1 cellular context compared by ENCODE assay signal in the genomic region with DNA sequence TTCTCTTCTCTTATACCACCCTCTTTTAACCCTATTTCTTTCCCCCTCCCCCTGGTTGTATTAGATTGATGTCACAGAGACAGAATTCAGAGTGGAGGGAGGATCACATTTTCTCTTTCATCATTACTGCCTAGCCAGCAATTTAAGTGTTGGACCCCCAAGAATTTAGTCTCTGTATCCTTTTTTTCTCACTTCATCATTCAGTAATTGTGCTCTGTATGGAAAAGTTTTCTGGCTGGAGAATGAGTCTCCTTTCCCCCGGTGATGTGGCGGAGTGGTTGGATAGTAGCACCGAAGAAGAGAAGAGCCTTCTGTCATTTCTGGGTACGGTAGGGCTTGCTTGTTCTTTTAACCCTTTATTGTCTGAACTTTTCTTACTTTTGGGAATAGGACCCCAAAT.
TF ChIP-seq lines count a peak whose summit lies in the region.

No MANE protein-coding gene starts in this region.

TF ChIP-seq in H1, 55 proteins besides CTCF, POLR2A, EP300 and RAD21 (continued from another document):
- TF ChIP-seq TBP (IDR thresholded peaks at IDR 0.05; ENCODE audit: low read depth, low read length) (no peak), PHF8 (conservative IDR thresholded peaks at IDR 0.05; ENCODE audit: low read depth, low read length) (no peak), NRF1 (IDR thresholded peaks at IDR 0.05; ENCODE audit: low read depth, low read length) (no peak), CHD2 (IDR thresholded peaks at IDR 0.05; ENCODE audit: low read length) (no peak), CBX5 (IDR thresholded peaks at IDR 0.05; ENCODE audit: low read depth, low read length) (no peak), CTBP2 (IDR thresholded peaks at IDR 0.05; ENCODE audit: borderline replicate concordance, insufficient read depth, insufficient read length, low read length) (no peak), SP4 (IDR thresholded peaks at IDR 0.05; ENCODE audit: low read length) (no peak)
- TF ChIP-seq, protein P1, sequence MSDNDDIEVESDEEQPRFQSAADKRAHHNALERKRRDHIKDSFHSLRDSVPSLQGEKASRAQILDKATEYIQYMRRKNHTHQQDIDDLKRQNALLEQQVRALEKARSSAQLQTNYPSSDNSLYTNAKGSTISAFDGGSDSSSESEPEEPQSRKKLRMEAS (IDR thresholded peaks at IDR 0.05) = no peak
TF ChIP-seq in H1: peak in this region for 0.
